ENCODE assay signal across 1 cellular context in the genomic region with DNA sequence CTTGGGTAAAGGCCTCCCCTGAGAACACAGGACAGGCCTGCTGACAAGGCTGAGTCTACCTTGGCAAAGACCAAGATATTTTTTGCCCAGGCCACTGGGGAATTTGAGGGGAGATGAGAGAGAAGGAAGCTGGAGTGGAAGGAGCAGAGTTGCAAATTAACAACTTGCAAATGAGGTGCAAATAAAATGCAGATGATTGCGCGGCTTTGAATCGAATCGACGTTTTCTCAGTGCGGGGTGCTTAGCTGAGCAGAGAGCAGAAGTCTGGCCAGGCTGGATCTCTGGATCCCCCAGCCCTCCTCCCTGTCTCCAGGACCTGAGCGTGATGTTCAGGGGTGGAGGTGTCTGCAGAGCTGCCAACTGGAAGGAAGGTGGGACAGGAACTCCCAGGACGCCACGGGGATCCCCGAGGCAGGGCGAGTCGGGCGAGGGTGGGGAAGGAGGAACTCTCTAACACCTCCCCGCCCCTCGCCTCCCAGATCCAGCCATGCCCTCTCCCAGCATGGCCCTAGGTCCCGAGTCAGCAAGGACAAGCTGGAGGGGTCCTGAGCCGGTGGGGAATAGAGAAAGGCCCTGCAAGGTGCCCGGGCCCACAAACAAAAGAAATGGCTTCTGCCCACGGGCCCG.
TF ChIP-seq lines count a peak whose summit lies in the region.

No MANE protein-coding gene starts in this region.

TF ChIP-seq in HepG2, 621 proteins besides CTCF, POLR2A, EP300 and RAD21 (continued from another document):
- TF ChIP-seq ZNF709 (CRISPR knock-in tag; IDR thresholded peaks at IDR 0.05), result 0 out of 2 replicates have a peak, but pooled peaks have one; percentile 86
- TF ChIP-seq ZNF775 (CRISPR knock-in tag; IDR thresholded peaks at IDR 0.05; ENCODE audit: borderline replicate concordance), result no peak
- TF ChIP-seq TMF1 (CRISPR knock-in tag; IDR thresholded peaks at IDR 0.05; ENCODE audit: low read depth), result 0 out of 2 replicates have a peak, but pooled peaks have one; percentile 1
- no peak for TF ChIP-seq MAFG (CRISPR knock-in tag; IDR thresholded peaks at IDR 0.05)
- TF ChIP-seq DR1 (CRISPR knock-in tag; IDR thresholded peaks at IDR 0.05), result no peak
- no peak for TF ChIP-seq CC2D1A (CRISPR knock-in tag; IDR thresholded peaks at IDR 0.05)
- no peak for TF ChIP-seq ZNF891 (CRISPR knock-in tag; IDR thresholded peaks at IDR 0.05)
- TF ChIP-seq, protein P1, sequence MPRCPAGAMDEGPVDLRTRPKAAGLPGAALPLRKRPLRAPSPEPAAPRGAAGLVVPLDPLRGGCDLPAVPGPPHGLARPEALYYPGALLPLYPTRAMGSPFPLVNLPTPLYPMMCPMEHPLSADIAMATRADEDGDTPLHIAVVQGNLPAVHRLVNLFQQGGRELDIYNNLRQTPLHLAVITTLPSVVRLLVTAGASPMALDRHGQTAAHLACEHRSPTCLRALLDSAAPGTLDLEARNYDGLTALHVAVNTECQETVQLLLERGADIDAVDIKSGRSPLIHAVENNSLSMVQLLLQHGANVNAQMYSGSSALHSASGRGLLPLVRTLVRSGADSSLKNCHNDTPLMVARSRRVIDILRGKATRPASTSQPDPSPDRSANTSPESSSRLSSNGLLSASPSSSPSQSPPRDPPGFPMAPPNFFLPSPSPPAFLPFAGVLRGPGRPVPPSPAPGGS (CRISPR knock-in tag; IDR thresholded peaks at IDR 0.05), result no peak
- TF ChIP-seq, protein P2, sequence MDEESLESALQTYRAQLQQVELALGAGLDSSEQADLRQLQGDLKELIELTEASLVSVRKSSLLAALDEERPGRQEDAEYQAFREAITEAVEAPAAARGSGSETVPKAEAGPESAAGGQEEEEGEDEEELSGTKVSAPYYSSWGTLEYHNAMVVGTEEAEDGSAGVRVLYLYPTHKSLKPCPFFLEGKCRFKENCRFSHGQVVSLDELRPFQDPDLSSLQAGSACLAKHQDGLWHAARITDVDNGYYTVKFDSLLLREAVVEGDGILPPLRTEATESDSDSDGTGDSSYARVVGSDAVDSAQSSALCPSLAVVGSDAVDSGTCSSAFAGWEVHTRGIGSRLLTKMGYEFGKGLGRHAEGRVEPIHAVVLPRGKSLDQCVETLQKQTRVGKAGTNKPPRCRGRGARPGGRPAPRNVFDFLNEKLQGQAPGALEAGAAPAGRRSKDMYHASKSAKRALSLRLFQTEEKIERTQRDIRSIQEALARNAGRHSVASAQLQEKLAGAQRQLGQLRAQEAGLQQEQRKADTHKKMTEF (CRISPR knock-in tag; IDR thresholded peaks at IDR 0.05), result no peak
- TF ChIP-seq CHCHD3 (CRISPR knock-in tag; IDR thresholded peaks at IDR 0.05), result 0 out of 2 replicates have a peak, but pooled peaks have one; percentile 67
- no peak for TF ChIP-seq YEATS2 (CRISPR knock-in tag; IDR thresholded peaks at IDR 0.05; ENCODE audit: borderline replicate concordance)
- peak; percentile 32; the same call in 1 of the 2 replicates for TF ChIP-seq ZNF101 (CRISPR knock-in tag; IDR thresholded peaks at IDR 0.05; ENCODE audit: borderline replicate concordance, low read depth)
- no peak for TF ChIP-seq PRMT3 (CRISPR knock-in tag; IDR thresholded peaks at IDR 0.05; ENCODE audit: borderline replicate concordance, low read depth)
- TF ChIP-seq, protein P3, sequence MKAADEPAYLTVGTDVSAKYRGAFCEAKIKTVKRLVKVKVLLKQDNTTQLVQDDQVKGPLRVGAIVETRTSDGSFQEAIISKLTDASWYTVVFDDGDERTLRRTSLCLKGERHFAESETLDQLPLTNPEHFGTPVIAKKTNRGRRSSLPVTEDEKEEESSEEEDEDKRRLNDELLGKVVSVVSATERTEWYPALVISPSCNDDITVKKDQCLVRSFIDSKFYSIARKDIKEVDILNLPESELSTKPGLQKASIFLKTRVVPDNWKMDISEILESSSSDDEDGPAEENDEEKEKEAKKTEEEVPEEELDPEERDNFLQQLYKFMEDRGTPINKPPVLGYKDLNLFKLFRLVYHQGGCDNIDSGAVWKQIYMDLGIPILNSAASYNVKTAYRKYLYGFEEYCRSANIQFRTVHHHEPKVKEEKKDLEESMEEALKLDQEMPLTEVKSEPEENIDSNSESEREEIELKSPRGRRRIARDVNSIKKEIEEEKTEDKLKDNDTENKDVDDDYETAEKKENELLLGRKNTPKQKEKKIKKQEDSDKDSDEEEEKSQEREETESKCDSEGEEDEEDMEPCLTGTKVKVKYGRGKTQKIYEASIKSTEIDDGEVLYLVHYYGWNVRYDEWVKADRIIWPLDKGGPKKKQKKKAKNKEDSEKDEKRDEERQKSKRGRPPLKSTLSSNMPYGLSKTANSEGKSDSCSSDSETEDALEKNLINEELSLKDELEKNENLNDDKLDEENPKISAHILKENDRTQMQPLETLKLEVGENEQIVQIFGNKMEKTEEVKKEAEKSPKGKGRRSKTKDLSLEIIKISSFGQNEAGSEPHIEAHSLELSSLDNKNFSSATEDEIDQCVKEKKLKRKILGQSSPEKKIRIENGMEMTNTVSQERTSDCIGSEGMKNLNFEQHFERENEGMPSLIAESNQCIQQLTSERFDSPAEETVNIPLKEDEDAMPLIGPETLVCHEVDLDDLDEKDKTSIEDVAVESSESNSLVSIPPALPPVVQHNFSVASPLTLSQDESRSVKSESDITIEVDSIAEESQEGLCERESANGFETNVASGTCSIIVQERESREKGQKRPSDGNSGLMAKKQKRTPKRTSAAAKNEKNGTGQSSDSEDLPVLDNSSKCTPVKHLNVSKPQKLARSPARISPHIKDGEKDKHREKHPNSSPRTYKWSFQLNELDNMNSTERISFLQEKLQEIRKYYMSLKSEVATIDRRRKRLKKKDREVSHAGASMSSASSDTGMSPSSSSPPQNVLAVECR (CRISPR knock-in tag; IDR thresholded peaks at IDR 0.05; ENCODE audit: borderline replicate concordance), result no peak
- no peak for TF ChIP-seq ZFX (CRISPR knock-in tag; IDR thresholded peaks at IDR 0.05; ENCODE audit: low read depth)
- no peak; the same call in 1 of the 2 replicates for TF ChIP-seq ZMYM3 (CRISPR knock-in tag; IDR thresholded peaks at IDR 0.05)
- no peak for TF ChIP-seq SMAD9 (CRISPR knock-in tag; IDR thresholded peaks at IDR 0.05)
- no peak for TF ChIP-seq NCOA2 (CRISPR knock-in tag; IDR thresholded peaks at IDR 0.05)
- TF ChIP-seq NFE2L1 (CRISPR knock-in tag; IDR thresholded peaks at IDR 0.05; ENCODE audit: borderline replicate concordance), result no peak
- no peak for TF ChIP-seq FOXA3 (CRISPR knock-in tag; IDR thresholded peaks at IDR 0.05)
- TF ChIP-seq ZNF224 (CRISPR knock-in tag; IDR thresholded peaks at IDR 0.05), result no peak
- TF ChIP-seq, protein P4, sequence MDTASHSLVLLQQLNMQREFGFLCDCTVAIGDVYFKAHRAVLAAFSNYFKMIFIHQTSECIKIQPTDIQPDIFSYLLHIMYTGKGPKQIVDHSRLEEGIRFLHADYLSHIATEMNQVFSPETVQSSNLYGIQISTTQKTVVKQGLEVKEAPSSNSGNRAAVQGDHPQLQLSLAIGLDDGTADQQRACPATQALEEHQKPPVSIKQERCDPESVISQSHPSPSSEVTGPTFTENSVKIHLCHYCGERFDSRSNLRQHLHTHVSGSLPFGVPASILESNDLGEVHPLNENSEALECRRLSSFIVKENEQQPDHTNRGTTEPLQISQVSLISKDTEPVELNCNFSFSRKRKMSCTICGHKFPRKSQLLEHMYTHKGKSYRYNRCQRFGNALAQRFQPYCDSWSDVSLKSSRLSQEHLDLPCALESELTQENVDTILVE (CRISPR knock-in tag; IDR thresholded peaks at IDR 0.05), result no peak
- TF ChIP-seq ZNF598 (CRISPR knock-in tag; IDR thresholded peaks at IDR 0.05; ENCODE audit: borderline replicate concordance), result no peak
- TF ChIP-seq RBFOX2 (IDR thresholded peaks at IDR 0.05; ENCODE audit: low read depth, low read length), result no peak
- TF ChIP-seq, protein P5, sequence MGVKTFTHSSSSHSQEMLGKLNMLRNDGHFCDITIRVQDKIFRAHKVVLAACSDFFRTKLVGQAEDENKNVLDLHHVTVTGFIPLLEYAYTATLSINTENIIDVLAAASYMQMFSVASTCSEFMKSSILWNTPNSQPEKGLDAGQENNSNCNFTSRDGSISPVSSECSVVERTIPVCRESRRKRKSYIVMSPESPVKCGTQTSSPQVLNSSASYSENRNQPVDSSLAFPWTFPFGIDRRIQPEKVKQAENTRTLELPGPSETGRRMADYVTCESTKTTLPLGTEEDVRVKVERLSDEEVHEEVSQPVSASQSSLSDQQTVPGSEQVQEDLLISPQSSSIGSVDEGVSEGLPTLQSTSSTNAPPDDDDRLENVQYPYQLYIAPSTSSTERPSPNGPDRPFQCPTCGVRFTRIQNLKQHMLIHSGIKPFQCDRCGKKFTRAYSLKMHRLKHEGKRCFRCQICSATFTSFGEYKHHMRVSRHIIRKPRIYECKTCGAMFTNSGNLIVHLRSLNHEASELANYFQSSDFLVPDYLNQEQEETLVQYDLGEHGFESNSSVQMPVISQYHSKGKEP (CRISPR knock-in tag; IDR thresholded peaks at IDR 0.05), result 0 out of 2 replicates have a peak, but pooled peaks have one; percentile 21
- TF ChIP-seq PITX1 (CRISPR knock-in tag; IDR thresholded peaks at IDR 0.05), result no peak; the same call in 1 of the 2 replicates
- TF ChIP-seq, protein P6, sequence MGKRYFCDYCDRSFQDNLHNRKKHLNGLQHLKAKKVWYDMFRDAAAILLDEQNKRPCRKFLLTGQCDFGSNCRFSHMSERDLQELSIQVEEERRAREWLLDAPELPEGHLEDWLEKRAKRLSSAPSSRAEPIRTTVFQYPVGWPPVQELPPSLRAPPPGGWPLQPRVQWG (CRISPR knock-in tag; IDR thresholded peaks at IDR 0.05; ENCODE audit: borderline replicate concordance, low read depth), result no peak
- TF ChIP-seq ARID2 (CRISPR knock-in tag; IDR thresholded peaks at IDR 0.05; ENCODE audit: borderline replicate concordance), result peak; percentile 83; the same call in 1 of the 2 replicates
- no peak for TF ChIP-seq GATAD1 (CRISPR knock-in tag; IDR thresholded peaks at IDR 0.05)
- TF ChIP-seq ZNF724P (CRISPR knock-in tag; IDR thresholded peaks at IDR 0.05; ENCODE audit: borderline replicate concordance), result no peak
- TF ChIP-seq ZNF501 (CRISPR knock-in tag; IDR thresholded peaks at IDR 0.05), result no peak
- peak; percentile 27 for TF ChIP-seq JARID2 (CRISPR knock-in tag; IDR thresholded peaks at IDR 0.05; ENCODE audit: insufficient replicate concordance)
- no peak for TF ChIP-seq CCDC6 (CRISPR knock-in tag; IDR thresholded peaks at IDR 0.05)
- no peak for TF ChIP-seq MIER3 (CRISPR knock-in tag; IDR thresholded peaks at IDR 0.05; ENCODE audit: borderline replicate concordance)
- TF ChIP-seq ZBTB20 (CRISPR knock-in tag; IDR thresholded peaks at IDR 0.05; ENCODE audit: borderline replicate concordance, low read depth), result peak; percentile 55; the same call in 1 of the 2 replicates
- TF ChIP-seq, protein P7, sequence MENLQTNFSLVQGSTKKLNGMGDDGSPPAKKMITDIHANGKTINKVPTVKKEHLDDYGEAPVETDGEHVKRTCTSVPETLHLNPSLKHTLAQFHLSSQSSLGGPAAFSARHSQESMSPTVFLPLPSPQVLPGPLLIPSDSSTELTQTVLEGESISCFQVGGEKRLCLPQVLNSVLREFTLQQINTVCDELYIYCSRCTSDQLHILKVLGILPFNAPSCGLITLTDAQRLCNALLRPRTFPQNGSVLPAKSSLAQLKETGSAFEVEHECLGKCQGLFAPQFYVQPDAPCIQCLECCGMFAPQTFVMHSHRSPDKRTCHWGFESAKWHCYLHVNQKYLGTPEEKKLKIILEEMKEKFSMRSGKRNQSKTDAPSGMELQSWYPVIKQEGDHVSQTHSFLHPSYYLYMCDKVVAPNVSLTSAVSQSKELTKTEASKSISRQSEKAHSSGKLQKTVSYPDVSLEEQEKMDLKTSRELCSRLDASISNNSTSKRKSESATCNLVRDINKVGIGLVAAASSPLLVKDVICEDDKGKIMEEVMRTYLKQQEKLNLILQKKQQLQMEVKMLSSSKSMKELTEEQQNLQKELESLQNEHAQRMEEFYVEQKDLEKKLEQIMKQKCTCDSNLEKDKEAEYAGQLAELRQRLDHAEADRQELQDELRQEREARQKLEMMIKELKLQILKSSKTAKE (CRISPR knock-in tag; IDR thresholded peaks at IDR 0.05; ENCODE audit: borderline replicate concordance), result no peak
- TF ChIP-seq ZNF354B (CRISPR knock-in tag; IDR thresholded peaks at IDR 0.05), result peak; percentile 89; the same call in 1 of the 2 replicates
- no peak for TF ChIP-seq PLRG1 (conservative IDR thresholded peaks at IDR 0.05)
- no peak for TF ChIP-seq SATB2 (CRISPR knock-in tag; IDR thresholded peaks at IDR 0.05)
- TF ChIP-seq, protein P8, sequence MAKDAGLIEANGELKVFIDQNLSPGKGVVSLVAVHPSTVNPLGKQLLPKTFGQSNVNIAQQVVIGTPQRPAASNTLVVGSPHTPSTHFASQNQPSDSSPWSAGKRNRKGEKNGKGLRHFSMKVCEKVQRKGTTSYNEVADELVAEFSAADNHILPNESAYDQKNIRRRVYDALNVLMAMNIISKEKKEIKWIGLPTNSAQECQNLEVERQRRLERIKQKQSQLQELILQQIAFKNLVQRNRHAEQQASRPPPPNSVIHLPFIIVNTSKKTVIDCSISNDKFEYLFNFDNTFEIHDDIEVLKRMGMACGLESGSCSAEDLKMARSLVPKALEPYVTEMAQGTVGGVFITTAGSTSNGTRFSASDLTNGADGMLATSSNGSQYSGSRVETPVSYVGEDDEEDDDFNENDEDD (CRISPR knock-in tag; IDR thresholded peaks at IDR 0.05; ENCODE audit: borderline replicate concordance), result no peak
- 0 out of 2 replicates have a peak, but pooled peaks have one; percentile 37 for TF ChIP-seq ZNF569 (CRISPR knock-in tag; IDR thresholded peaks at IDR 0.05; ENCODE audit: borderline replicate concordance)
- TF ChIP-seq HNF4A (CRISPR knock-in tag; IDR thresholded peaks at IDR 0.05), result no peak
- TF ChIP-seq ZBTB38 (CRISPR knock-in tag; IDR thresholded peaks at IDR 0.05), result peak; percentile 91
- no peak for TF ChIP-seq NONO (IDR thresholded peaks at IDR 0.05)
- TF ChIP-seq NONO (CRISPR knock-in tag; conservative IDR thresholded peaks at IDR 0.05), result no peak
- 0 out of 2 replicates have a peak, but pooled peaks have one; percentile 58 for TF ChIP-seq ZNF230 (CRISPR knock-in tag; IDR thresholded peaks at IDR 0.05)
- TF ChIP-seq ZNF616 (CRISPR knock-in tag; IDR thresholded peaks at IDR 0.05; ENCODE audit: low read depth), result no peak; the same call in 1 of the 2 replicates
- no peak for TF ChIP-seq HOXA3 (CRISPR knock-in tag; IDR thresholded peaks at IDR 0.05)
- no peak for TF ChIP-seq SRSF9 (IDR thresholded peaks at IDR 0.05; ENCODE audit: borderline replicate concordance, insufficient read depth, low read depth, low read length, poor library complexity, severe bottlenecking)
- TF ChIP-seq REPIN1 (CRISPR knock-in tag; IDR thresholded peaks at IDR 0.05; ENCODE audit: borderline replicate concordance, low read depth), result 0 out of 2 replicates have a peak, but pooled peaks have one; percentile 22
